Comparison of ENCODE assay signal across 8 cellular contexts in the genomic region with DNA sequence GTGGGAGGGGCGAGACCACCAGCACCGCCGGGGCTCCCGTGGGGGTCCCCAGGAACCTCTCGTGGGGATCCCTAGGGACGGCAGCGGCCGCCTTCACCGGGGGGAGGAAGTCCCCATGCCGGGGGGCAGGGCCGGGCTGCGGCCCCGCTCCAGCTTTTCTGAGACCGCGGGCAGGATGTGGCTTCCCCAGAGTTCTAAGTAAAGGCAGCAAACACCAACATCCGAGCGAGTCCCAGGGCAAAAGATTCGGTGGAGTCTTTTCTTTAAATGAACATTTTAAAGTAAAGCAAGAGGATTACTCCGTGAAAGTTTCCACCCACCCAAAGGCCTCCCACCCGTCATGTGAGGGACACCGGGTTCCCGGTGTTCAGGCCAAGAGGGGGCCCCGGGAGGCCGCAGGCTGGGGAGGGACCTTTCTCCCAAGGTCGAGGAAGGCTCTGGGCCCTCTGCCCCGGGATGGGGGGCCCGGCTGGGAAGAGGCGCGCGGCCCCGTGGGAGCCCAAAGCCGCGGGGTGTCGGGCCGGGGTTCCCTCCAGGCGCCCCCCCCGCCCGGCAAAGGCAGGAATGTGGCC. TPM values are rescaled to one million over a fixed set of nuclear protein-coding genes. Genes with fewer than 3 reads are reported as not detected.
DNase-seq lines count a peak whose midpoint lies in the region; ATAC-seq and TF ChIP-seq lines count a peak whose summit lies in the region.

No MANE protein-coding gene starts in this region.

- no peaks in the 10 kb centered on the region for H3K9me3 Mint-ChIP-seq in activated T-helper 1 cell treated with anti-CD3 and anti-CD28 coated beads, Interleukin-12 subunit alpha, Interleukin-12 subunit beta, Interleukin-2, Interleukin-4 antibody, amounts not matched to agents 30 ng/mL and 10 ng/mL and 1 ng/mL, durations not matched to agents 14 hours and 24 hours and 36 hours

- peaks cover 2% of the 10 kb centered on the region for H3K36me3 Mint-ChIP-seq in activated T-helper 1 cell treated with anti-CD3 and anti-CD28 coated beads, Interleukin-12 subunit alpha, Interleukin-12 subunit beta, Interleukin-2, Interleukin-4 antibody, amounts not matched to agents 30 ng/mL and 10 ng/mL and 1 ng/mL, durations not matched to agents 14 hours and 24 hours and 36 hours (ENCODE audit: low read depth)

- TF ChIP-seq CTCF in cardiac muscle cell (IDR thresholded peaks at IDR 0.05; ENCODE audit: low read depth, low read length): no peak

- H3K4me3 Mint-ChIP-seq in activated T-helper 1 cell treated with anti-CD3 and anti-CD28 coated beads, Interleukin-12 subunit alpha, Interleukin-12 subunit beta, Interleukin-2, Interleukin-4 antibody, amounts not matched to agents 30 ng/mL and 10 ng/mL and 1 ng/mL, durations not matched to agents 14 hours and 24 hours and 36 hours: peak overlapping the region; percentile 97

- intact Hi-C loops in activated T-helper 1 cell treated with anti-CD3 and anti-CD28 coated beads, Interleukin-12 subunit alpha, Interleukin-12 subunit beta, Interleukin-2, Interleukin-4 antibody, amounts not matched to agents 30 ng/mL and 10 ng/mL and 1 ng/mL, durations not matched to agents 14 hours and 24 hours and 36 hours (cut with micrococcal nuclease): no loop called here
- intact Hi-C loops in sciatic nerve (cut with DNase I): no loop called here

- no peaks in the 10 kb centered on the region for H3K9me3 ChIP-seq in cardiac muscle cell (ENCODE audit: low read depth)

- H3K4me3 ChIP-seq in cardiac muscle cell: peak overlapping the region; percentile 26

- H3K4me1 ChIP-seq in cardiac muscle cell (ENCODE audit: low read depth): no peaks in the 10 kb centered on the region

- H3K27me3 Mint-ChIP-seq in activated T-helper 1 cell treated with anti-CD3 and anti-CD28 coated beads, Interleukin-12 subunit alpha, Interleukin-12 subunit beta, Interleukin-2, Interleukin-4 antibody, amounts not matched to agents 30 ng/mL and 10 ng/mL and 1 ng/mL, durations not matched to agents 14 hours and 24 hours and 36 hours (ENCODE audit: insufficient read depth): no peaks in the 10 kb centered on the region

- H3K27ac ChIP-seq in cardiac muscle cell: no peak overlapping the region

- H3K36me3 ChIP-seq in cardiac muscle cell: no peaks in the 10 kb centered on the region

- peak overlapping the region; percentile 95 for H3K27ac Mint-ChIP-seq in activated T-helper 1 cell treated with anti-CD3 and anti-CD28 coated beads, Interleukin-12 subunit alpha, Interleukin-12 subunit beta, Interleukin-2, Interleukin-4 antibody, amounts not matched to agents 30 ng/mL and 10 ng/mL and 1 ng/mL, durations not matched to agents 14 hours and 24 hours and 36 hours

- ATAC-seq in sciatic nerve: peak; percentile 46

- peaks cover 15% of the 10 kb centered on the region for H3K4me1 Mint-ChIP-seq in activated T-helper 1 cell treated with anti-CD3 and anti-CD28 coated beads, Interleukin-12 subunit alpha, Interleukin-12 subunit beta, Interleukin-2, Interleukin-4 antibody, amounts not matched to agents 30 ng/mL and 10 ng/mL and 1 ng/mL, durations not matched to agents 14 hours and 24 hours and 36 hours (ENCODE audit: low read depth)

- DNase-seq in EH (ENCODE audit: low read depth) (peak; percentile 73), HuH-7 (ENCODE audit: low spot score) (peak; percentile 32), cardiac muscle cell (ENCODE audit: low read depth in 1 of 2, low spot score in 1 of 2) (peak; percentile 30 to 57), sciatic nerve (ENCODE audit: low spot score) (no peak), NCI-H510A (lab: John Stamatoyannopoulos, UW) (no peak), amygdala (lab: John Stamatoyannopoulos, UW) (no peak), 8988T (no peak)
- DNase-seq in activated T-helper 1 cell treated with anti-CD3 and anti-CD28 coated beads, Interleukin-12 subunit alpha, Interleukin-12 subunit beta, Interleukin-2, Interleukin-4 antibody, amounts not matched to agents 30 ng/mL and 10 ng/mL and 1 ng/mL, durations not matched to agents 14 hours and 24 hours and 36 hours (ENCODE audit: low spot score): peak; percentile 77

- H3K27me3 ChIP-seq in cardiac muscle cell: peaks cover 38% of the 10 kb centered on the region

RNA-seq across cellular contexts. Expression of a gene that starts 44.1 kb away (rescaled TPM):
- total RNA-seq in activated T-helper 1 cell treated with anti-CD3 and anti-CD28 coated beads, Interleukin-12 subunit alpha, Interleukin-12 subunit beta, Interleukin-2, Interleukin-4 antibody, amounts not matched to agents 30 ng/mL and 10 ng/mL and 1 ng/mL, durations not matched to agents 14 hours and 24 hours and 36 hours: 111 and 112 TPM in 2 replicates
- total RNA-seq in cardiac muscle cell (2.1 and 2.4 TPM in 2 replicates), sciatic nerve (14.3 TPM)
- 1.8 and 2.0 TPM in 2 replicates for polyA plus RNA-seq in cardiac muscle cell

Comparison
In these comparisons a context has a peak if more than half of its experiments do, and no peak if none do; other contexts are left out.
1. DNase-seq: peak in EH (single experiment), HuH-7 (single experiment), activated T-helper 1 cell treated with anti-CD3 and anti-CD28 coated beads, Interleukin-12 subunit alpha, Interleukin-12 subunit beta, Interleukin-2, Interleukin-4 antibody, amounts not matched to agents 30 ng/mL and 10 ng/mL and 1 ng/mL, durations not matched to agents 14 hours and 24 hours and 36 hours (single experiment) and cardiac muscle cell (2 of 2); none in sciatic nerve (single experiment), NCI-H510A (single experiment), amygdala (0 of 56) and 8988T (single experiment).